In genomic region chr12:2183556-2184541, GRCh38 we compare ENCODE assay signal across 11 cellular contexts.
A peak's percentile ranks its signal among the peaks of the same experiment; 100 is the strongest.
DNase-seq lines count a peak whose midpoint lies in the region; ATAC-seq and TF ChIP-seq lines count a peak whose summit lies in the region.
"Had no signal": no experiment of that assay in that cellular context is flagged by ENCODE, and none has a peak within 500 bp of the region (broad histone marks: within the 10 kb centered on the region; RNA-seq: fewer than 3 reads in every experiment).

No MANE protein-coding gene starts in this region.

- CTCF ChIA-PET in T-cell (lab: Charles Lee), result interaction anchor here in 1 of 2 donors (0.6 kb wide), 2 partner anchors 162 to 194 kb away, joined by 3 to 7 read pairs; no protein-coding TSS in a partner anchor

- H3K4me3 Mint-ChIP-seq in T-cell, result no peak overlapping the region
- H3K4me3 Mint-ChIP-seq: activated CD4-positive, alpha-beta T cell treated with anti-CD3 and anti-CD28 coated beads, Interleukin-2, amount 10 ng/mL, durations not matched to agents 24 days and 14 days had no signal

- DNase-seq in AG10803 (ENCODE audit: low read depth) (peak; percentile 91), NCI-H69 (lab: John Stamatoyannopoulos, UW) (peak; percentile 14), esophagus squamous epithelium (lab: John Stamatoyannopoulos, UW) (no peak), occipital lobe (lab: John Stamatoyannopoulos, UW) (peak; percentile 29), T-cell (no peak)
- DNase-seq: activated CD4-positive, alpha-beta T cell treated with anti-CD3 and anti-CD28 coated beads, Interleukin-2, amount 10 ng/mL, durations not matched to agents 24 days and 14 days; cerebellar nuclear complex; NCI-H526 treated with DMSO at 0.1 percent for 48 hours had no signal

- peak; percentile 59 for TF ChIP-seq CTCF in AG10803 (conservative IDR thresholded peaks at IDR 0.05; ENCODE audit: low read length)
- no peak for TF ChIP-seq CTCF in esophagus squamous epithelium (IDR thresholded peaks at IDR 0.05)

- intact Hi-C loops in esophagus squamous epithelium (cut with DNase I), result no loop called here

- peaks cover 15 to 40% (median 22%) of the 10 kb centered on the region in 3 donors for H3K4me1 ChIP-seq in esophagus squamous epithelium

- no peaks in the 10 kb centered on the region for H3K9me3 Mint-ChIP-seq in T-cell
- H3K9me3 Mint-ChIP-seq: activated CD4-positive, alpha-beta T cell treated with anti-CD3 and anti-CD28 coated beads, Interleukin-2, amount 10 ng/mL, durations not matched to agents 24 days and 14 days had no signal

- H3K27me3 ChIP-seq in esophagus squamous epithelium, result no peaks in the 10 kb centered on the region

- H3K27ac ChIP-seq in esophagus squamous epithelium, result peak overlapping the region in 3 of 4 donors; percentile 66 to 70 (median 68)

- no peak overlapping the region for H3K27ac Mint-ChIP-seq in T-cell
- H3K27ac Mint-ChIP-seq: activated CD4-positive, alpha-beta T cell treated with anti-CD3 and anti-CD28 coated beads, Interleukin-2, amount 10 ng/mL, durations not matched to agents 24 days and 14 days had no signal

- H3K36me3 ChIP-seq in esophagus squamous epithelium, result no peaks in the 10 kb centered on the region

- peaks cover 4 to 17% of the 10 kb centered on the region in 2 donors for H3K27me3 Mint-ChIP-seq in T-cell

- 46 to 50% methylated on average over 22 to 23 of the region's 23 CpGs for WGBS in esophagus squamous epithelium, 2 donors

- no peak for TF ChIP-seq POLR2A in esophagus squamous epithelium (IDR thresholded peaks at IDR 0.05)

- H3K9me3 ChIP-seq in esophagus squamous epithelium, result no peaks in the 10 kb centered on the region

- H3K4me3 ChIP-seq in AG10803 (ENCODE audit: low read length) (peak overlapping the region; percentile 42), esophagus squamous epithelium (no peak overlapping the region)

- ATAC-seq in HG02610 (IDR thresholded peaks at IDR 0.05; ENCODE audit: unreplicated experiment) (no peak), HG03521 (IDR thresholded peaks at IDR 0.05; ENCODE audit: unreplicated experiment) (no peak), T-cell (replicated peaks in 1 of 4) (no peak), HG03565 (IDR thresholded peaks at IDR 0.05; ENCODE audit: unreplicated experiment) (no peak)

- peaks cover 4 to 8% (median 6%) of the 10 kb centered on the region in 3 donors for H3K4me1 Mint-ChIP-seq in T-cell

- POLR2A ChIA-PET in T-cell (lab: Charles Lee), result no interaction called here

- H3K36me3 Mint-ChIP-seq in T-cell, result no peaks in the 10 kb centered on the region

Comparison
In these comparisons a context has a peak if more than half of its experiments do, and no peak if none do; other contexts are left out.
1. DNase-seq: peak in AG10803 (single experiment), NCI-H69 (single experiment) and occipital lobe (single experiment); none in esophagus squamous epithelium (single experiment) and T-cell (0 of 34).